In genomic region chr17:7687908-7688807, GRCh38 we compare ENCODE assay signal across 8 cellular contexts. TPM values are rescaled to one million over a fixed set of nuclear protein-coding genes. Genes with fewer than 3 reads are reported as not detected.
DNase-seq lines count a peak whose midpoint lies in the region; ATAC-seq, FAIRE-seq and TF ChIP-seq lines count a peak whose summit lies in the region.

Gene WRAP53 (plus strand): TSS chr17:7688477. CDS start chr17:7688649, 172 bp downstream.

- TF ChIP-seq EP300 in HepG2 (IDR thresholded peaks at IDR 0.05; ENCODE audit: low read depth in 2 of 2, low read length in 2 of 2) (no peak), HepG2 (CRISPR knock-in tag; IDR thresholded peaks at IDR 0.05; ENCODE audit: borderline replicate concordance) (no peak)

- H3K79me2 ChIP-seq in HepG2 (ENCODE audit: insufficient read depth, low read length), result peaks cover 47% of the 10 kb centered on the region

- 2% methylated on average over 21 of the region's 51 CpGs for WGBS in HepG2 (ENCODE audit: low lambda C conversion rate)

- H3K9ac ChIP-seq in HepG2 (ENCODE audit: insufficient read depth, low read depth, low read length), result peak within 1 kb of the TSS; percentile 97

- peak within 1 kb of the TSS; percentile 99 for H3K4me3 Mint-ChIP-seq in CD4-positive, alpha-beta T cell

- POLR2A ChIA-PET in CD4-positive, alpha-beta T cell (lab: Charles Lee), result interaction anchor here (0.6 to 5.6 kb wide), 63 partner anchors 13 to 689 kb away, joined by 3 to 158 read pairs (median 8); partner anchors contain the start of genes ACAP1, ATP1B2, CD68 and CNTROB
- POLR2A ChIA-PET in HepG2 (lab: Yijun Ruan, JAX), result interaction anchor here (0.7 to 5.5 kb wide), 36 partner anchors 11 to 642 kb away, joined by 3 to 89 read pairs (median 6); partner anchors contain the start of genes ATP1B2, BORCS6, CD68 and CHRNB1

- H3K36me3 ChIP-seq in HepG2 (replicated peaks in 1 of 2; ENCODE audit: control insufficient read depth in 1 of 2, insufficient read depth in 2 of 2, low read length in 2 of 2), result no peaks in the 10 kb centered on the region; a peak in 1 of 5 replicates

- H3K4me1 Mint-ChIP-seq in CD4-positive, alpha-beta T cell (ENCODE audit: low read depth), result peaks cover 46% of the 10 kb centered on the region

- H3K27me3 ChIP-seq in CD4-positive, alpha-beta T cell (ENCODE audit: control insufficient read depth, insufficient read depth, low read length), result no peaks in the 10 kb centered on the region
- no peaks in the 10 kb centered on the region; a peak in 1 of 5 replicates for H3K27me3 ChIP-seq in HepG2 (ENCODE audit: control insufficient read depth in 1 of 2, insufficient read depth in 2 of 2, low read length in 2 of 2)

- peak; percentile 85 for FAIRE-seq in HepG2 (lab: Jason Lieb, UNC)

- BruUV-seq in HepG2 (replicated peaks; lab: Mats Ljungman, UMichigan), result no TSS peak

- CTCF ChIA-PET in CD4-positive, alpha-beta T cell (lab: Charles Lee), result interaction anchor here (0.6 to 4.2 kb wide), 37 partner anchors 9 to 689 kb away, joined by 3 to 29 read pairs (median 4); partner anchors contain the start of genes ATP1B2, CNTROB, FXR2 and MPDU1
- CTCF ChIA-PET in HepG2 (lab: Yijun Ruan, JAX; ENCODE audit: low intra/inter-chr PET ratio, low total read pairs), result interaction anchor here (1.3 to 1.8 kb wide), 3 partner anchors 29 to 101 kb away, joined by 3 to 12 read pairs (median 5); partner anchors contain the start of gene DNAH2

- ATAC-seq in CD4-positive, alpha-beta T cell (ENCODE audit: poor library complexity), result peak; percentile 75
- peak; percentile 70 for ATAC-seq in GM19395 (IDR thresholded peaks at IDR 0.05; ENCODE audit: unreplicated experiment)
- peak; percentile 60 for ATAC-seq in HG03565 (IDR thresholded peaks at IDR 0.05; ENCODE audit: unreplicated experiment)
- ATAC-seq in HepG2, result peak; percentile 90

- peak within 1 kb of the TSS; percentile 98 for H3K4me2 ChIP-seq in HepG2 (ENCODE audit: low read depth, low read length)

- H3K4me3 ChIP-seq in HepG2 (replicated peaks in 1 of 3; ENCODE audit: insufficient read depth in 1 of 3, low read depth in 2 of 3, low read length in 3 of 3), result peak within 1 kb of the TSS; percentile 93 to 98 (median 95)

- peaks cover 33% of the 10 kb centered on the region for H3K4me1 ChIP-seq in HepG2 (ENCODE audit: insufficient read depth, low read length)

- intact Hi-C loops in CD4-positive, alpha-beta T cell (cut with DNase I, micrococcal nuclease), result loop anchor here (2.0 to 10.0 kb wide), 13 partner anchors 36 to 651 kb away; partner anchors contain the start of genes ATP1B2 (in 1 of the 2), ELP5 (in 1 of the 2), FXR2 (in 1 of the 2) and GPS2 (in 1 of the 2)
- intact Hi-C loops in HepG2 (cut with micrococcal nuclease; ENCODE audit: unreplicated experiment), result loop anchor here (5.0 kb wide), 2 partner anchors 56 to 116 kb away; partner anchors contain the start of gene SHBG

- H3K36me3 Mint-ChIP-seq in CD4-positive, alpha-beta T cell (ENCODE audit: low read depth), result peaks cover 38% of the 10 kb centered on the region

- no peaks in the 10 kb centered on the region for H3K9me3 ChIP-seq in CD4-positive, alpha-beta T cell (ENCODE audit: control insufficient read depth, low read length)
- no peaks in the 10 kb centered on the region for H3K9me3 ChIP-seq in HepG2 (ENCODE audit: low read length)

- H3K27ac ChIP-seq in CD4-positive, alpha-beta T cell (ENCODE audit: low read depth, low read length), result peak within 1 kb of the TSS; percentile 96
- peak within 1 kb of the TSS; percentile 95 for H3K27ac ChIP-seq in HepG2 (ENCODE audit: extremely low read length, insufficient read depth, low read length)

- peak; percentile 79 to 83 for TF ChIP-seq POLR2A in HepG2 (IDR thresholded peaks at IDR 0.05; ENCODE audit: insufficient read depth in 1 of 2, low read depth in 2 of 2, low read length in 2 of 2)

- peak within 1 kb of the TSS; percentile 100 for H3K27ac Mint-ChIP-seq in CD4-positive, alpha-beta T cell

- peaks cover 7% of the 10 kb centered on the region for H3K27me3 Mint-ChIP-seq in CD4-positive, alpha-beta T cell

- in situ Hi-C loops in HepG2 (cut with HindIII; ENCODE audit: extremely low pct_ligation_motif_present, low pct_unique_long_range_greater_than_20kb), result loop anchor here (5.0 kb wide), 2 partner anchors 56 to 101 kb away; partner anchors contain the start of gene SHBG

- no peaks in the 10 kb centered on the region; the same call in 1 of the 2 replicates for H4K20me1 ChIP-seq in HepG2 (ENCODE audit: insufficient read depth, low read length)

- no peaks in the 10 kb centered on the region for H3K9me3 Mint-ChIP-seq in CD4-positive, alpha-beta T cell

- peak; percentile 100 for TF ChIP-seq CTCF in CD4-positive, alpha-beta T cell (IDR thresholded peaks at IDR 0.05)
- TF ChIP-seq CTCF in HepG2 (CRISPR knock-in tag; IDR thresholded peaks at IDR 0.05), result peak; percentile 94

- DNase-seq in CD4-positive, alpha-beta T cell, result peak; percentile 93 to 96 (median 94)
- DNase-seq in NCI-H774 (lab: John Stamatoyannopoulos, UW) (peak; percentile 82), dermis blood vessel endothelial cell (peak; percentile 99), HepG2 (ENCODE audit: low spot score) (peak; percentile 98)
- DNase-seq in activated CD4-positive, alpha-beta T cell treated with anti-CD3 and anti-CD28 coated beads, Interleukin-2, amount 50 U/mL, for 4 hours, result peak; percentile 94 to 95
- peak; percentile 95 for DNase-seq in stimulated activated CD4-positive, alpha-beta T cell treated with anti-CD3 and anti-CD28 coated beads, Interleukin-4, amount 100 ng/mL, for 1 hour

- TF ChIP-seq RAD21 in HepG2 (CRISPR knock-in tag; IDR thresholded peaks at IDR 0.05), result peak; percentile 76

- H2AFZ ChIP-seq in HepG2 (ENCODE audit: low read length), result peak within 1 kb of the TSS; percentile 96

TF ChIP-seq in HepG2, 621 proteins besides CTCF, POLR2A, EP300 and RAD21 (continues in another document):
- no peak for TF ChIP-seq NFRKB (IDR thresholded peaks at IDR 0.05)
- TF ChIP-seq ZNF138 (CRISPR knock-in tag; IDR thresholded peaks at IDR 0.05; ENCODE audit: low read depth), result no peak
- TF ChIP-seq ZNF83 (CRISPR knock-in tag; IDR thresholded peaks at IDR 0.05; ENCODE audit: borderline replicate concordance), result no peak
- no peak for TF ChIP-seq TCF7 (IDR thresholded peaks at IDR 0.05; ENCODE audit: low read depth)
- TF ChIP-seq TP53 (CRISPR knock-in tag; conservative IDR thresholded peaks at IDR 0.05), result no peak
- no peak for TF ChIP-seq KLF13 (CRISPR knock-in tag; IDR thresholded peaks at IDR 0.05)
- TF ChIP-seq ZNF678 (CRISPR knock-in tag; IDR thresholded peaks at IDR 0.05), result no peak

RNA-seq across cellular contexts. Expression of gene WRAP53, which starts in this region (rescaled TPM):
- total RNA-seq in CD4-positive, alpha-beta T cell, result 1 to 10 TPM; 3.9 to 4.0 TPM
- 7.1 and 11.2 TPM in 2 replicates for total RNA-seq in dermis blood vessel endothelial cell
- 18.1 and 19.5 TPM in 2 replicates for total RNA-seq in HepG2 (2016; rRNA removed; fragmentation: Illumina TruSeq; extraction: Trizol)
- 8.6 and 9.4 TPM in 2 replicates for total RNA-seq in HepG2 (2016; cell fraction: cytosol; rRNA removed; fragmentation: Illumina TruSeq; extraction: Trizol; ENCODE audit: low read depth)
- total RNA-seq in HepG2 (2016; cell fraction: insoluble cytoplasmic fraction; rRNA removed; fragmentation: Illumina TruSeq; extraction: Trizol), result 17.9 and 22.2 TPM in 2 replicates
- total RNA-seq in HepG2 (2016; cell fraction: membrane; rRNA removed; fragmentation: Illumina TruSeq; extraction: Trizol), result 8.1 and 11.5 TPM in 2 replicates
- 12.1 and 15.8 TPM in 2 replicates for total RNA-seq in HepG2 (2016; cell fraction: nucleus; rRNA removed; fragmentation: Illumina TruSeq; extraction: Trizol)
- 7.0 and 7.2 TPM in 2 replicates for polyA plus RNA-seq in HepG2 (2011; rRNA removed)
- 4.4 and 7.1 TPM in 2 replicates for polyA plus RNA-seq in HepG2 (2011; cell fraction: cytosol; rRNA removed)
- polyA plus RNA-seq in HepG2 (2011; cell fraction: nucleus; rRNA removed), result 11.7 and 15.9 TPM in 2 replicates
- polyA plus RNA-seq in HepG2 (2012), result 5.6 and 6.3 TPM in 2 replicates
- 7.7 and 8.3 TPM in 2 replicates for polyA plus RNA-seq in HepG2 (2016; cell fraction: cytosol; fragmentation: Illumina TruSeq; extraction: Trizol; ENCODE audit: low read depth)
- 16.8 and 21.2 TPM in 2 replicates for polyA plus RNA-seq in HepG2 (2016; cell fraction: insoluble cytoplasmic fraction; fragmentation: Illumina TruSeq; extraction: Trizol; ENCODE audit: low read depth)
- polyA plus RNA-seq in HepG2 (2016; cell fraction: membrane; fragmentation: Illumina TruSeq; extraction: Trizol; ENCODE audit: low read depth), result 8.3 and 11.4 TPM in 2 replicates
- polyA plus RNA-seq in HepG2 (2016; cell fraction: nucleus; fragmentation: Illumina TruSeq; extraction: Trizol; ENCODE audit: insufficient read depth, low read depth), result 20.5 and 21.7 TPM in 2 replicates
- 11.5 and 30.5 TPM in 2 replicates for polyA minus RNA-seq in HepG2 (2011; rRNA and poly(A)+ RNA removed; ENCODE audit: low replicate concordance)
- 4.7 and 5.5 TPM in 2 replicates for polyA minus RNA-seq in HepG2 (2011; cell fraction: cytosol; rRNA and poly(A)+ RNA removed)
- 6.0 and 6.4 TPM in 2 replicates for polyA minus RNA-seq in HepG2 (2011; cell fraction: nucleus; rRNA and poly(A)+ RNA removed)

Comparison
In these comparisons a context has a peak if more than half of its experiments do, and no peak if none do; other contexts are left out.
1. Peak in every context shown above with its lines: DNase-seq, ATAC-seq, H3K4me3 ChIP-seq and H3K27ac ChIP-seq.